Comparison of ENCODE assay signal across 8 cellular contexts in genomic region chr16:74297296-74297665, GRCh38. TPM values are rescaled to one million over a fixed set of nuclear protein-coding genes. Genes with fewer than 3 reads are reported as not detected.
DNase-seq lines count a peak whose midpoint lies in the region; FAIRE-seq and TF ChIP-seq lines count a peak whose summit lies in the region.

No MANE protein-coding gene starts in this region.

- H4K20me1 ChIP-seq in GM23248 (ENCODE audit: insufficient read depth) (0 out of 2 replicates have a peak, but pooled peaks cover 3% of the 10 kb centered on the region), OCI-LY1 (ENCODE audit: insufficient read depth, low read length) (no peaks in the 10 kb centered on the region), hepatocyte (ENCODE audit: insufficient read depth, poor library complexity, severe bottlenecking) (peaks cover 11% of the 10 kb centered on the region)

- peak overlapping the region; percentile 97 for H3K9ac ChIP-seq in GM23248
- peak overlapping the region; percentile 97 for H3K9ac ChIP-seq in OCI-LY1 (ENCODE audit: low read length)

- H3K36me3 Mint-ChIP-seq in Calu3 (ENCODE audit: insufficient read depth, unreplicated experiment) = peaks cover 66% of the 10 kb centered on the region
- peaks cover 3% of the 10 kb centered on the region for H3K36me3 Mint-ChIP-seq in activated naive CD8-positive, alpha-beta T cell

- H3K4me3 Mint-ChIP-seq in Calu3 (ENCODE audit: low read depth, unreplicated experiment) = peak overlapping the region; percentile 82
- peak overlapping the region; percentile 95 for H3K4me3 Mint-ChIP-seq in activated naive CD8-positive, alpha-beta T cell

- H3K9me3 Mint-ChIP-seq in Calu3 (ENCODE audit: low read depth, unreplicated experiment) = no peaks in the 10 kb centered on the region
- H3K9me3 Mint-ChIP-seq in activated naive CD8-positive, alpha-beta T cell (ENCODE audit: low read depth) = no peaks in the 10 kb centered on the region

- H3K36me3 ChIP-seq in GM23248 (ENCODE audit: low read depth) (peaks cover 36% of the 10 kb centered on the region), OCI-LY1 (ENCODE audit: insufficient read depth, low read length) (peaks cover 46% of the 10 kb centered on the region), hepatocyte (replicated peaks; ENCODE audit: insufficient read depth, low read depth) (no peaks in the 10 kb centered on the region), small intestine (ENCODE audit: control insufficient read depth in 2 of 2, insufficient read depth in 2 of 2, low read length in 2 of 2) (peaks cover 8 to 9% of the 10 kb centered on the region in 2 donors)

- H3K4me3 ChIP-seq in GM23248 (peak overlapping the region; percentile 93), OCI-LY1 (ENCODE audit: low read depth, low read length, poor library complexity, severe bottlenecking) (peak overlapping the region; percentile 91), hepatocyte (peak overlapping the region; percentile 84), small intestine (ENCODE audit: low read depth in 1 of 2, low read length in 2 of 2) (peak overlapping the region; percentile 78 to 94)

- H3K27me3 Mint-ChIP-seq in Calu3 (ENCODE audit: unreplicated experiment) = no peaks in the 10 kb centered on the region
- H3K27me3 Mint-ChIP-seq in activated naive CD8-positive, alpha-beta T cell = no peaks in the 10 kb centered on the region

- TF ChIP-seq CTCF in Calu3 (IDR thresholded peaks at IDR 0.05; ENCODE audit: unreplicated experiment) (no peak), OCI-LY1 (IDR thresholded peaks at IDR 0.05; ENCODE audit: low read length) (no peak), hepatocyte (IDR thresholded peaks at IDR 0.05; ENCODE audit: poor library complexity) (no peak)

- intact Hi-C loops in Calu3 (cut with micrococcal nuclease; ENCODE audit: unreplicated experiment) = no loop called here

- H3F3A ChIP-seq in GM23248 (ENCODE audit: insufficient read depth) (peaks cover 13% of the 10 kb centered on the region; the same call in 1 of the 2 replicates), OCI-LY1 (ENCODE audit: insufficient read depth, low read length) (no peaks in the 10 kb centered on the region)

- H3K27me3 ChIP-seq in GM23248 (replicated peaks; ENCODE audit: insufficient read depth) (no peaks in the 10 kb centered on the region), OCI-LY1 (ENCODE audit: insufficient read depth, low read length) (no peaks in the 10 kb centered on the region), hepatocyte (no peaks in the 10 kb centered on the region), small intestine (ENCODE audit: control insufficient read depth in 2 of 2, insufficient read depth in 2 of 2, low read length in 2 of 2) (no peaks in the 10 kb centered on the region)

- in situ Hi-C loops in GM23248 (cut with MboI) = no loop called here

- BruUV-seq in Calu3 (replicated peaks; lab: Mats Ljungman, UMichigan) = no TSS peak

- 1 to 2% methylated on average over 15 to 16 of the region's 16 CpGs for WGBS in GM23248 (ENCODE audit: low coverage in 1 of 2, low lambda C conversion rate in 2 of 2, missing lambda C conversion rate in 2 of 2), 2 experiments
- WGBS in hepatocyte (ENCODE audit: low lambda C conversion rate, missing lambda C conversion rate) = 3% methylated on average over 16 of the region's 16 CpGs
- WGBS in small intestine, 3 donors = 0 to 1% (median 1%) methylated on average over 16 of the region's 16 CpGs

- H3K79me2 ChIP-seq in GM23248 (ENCODE audit: insufficient read depth) (peaks cover 56% of the 10 kb centered on the region), OCI-LY1 (ENCODE audit: insufficient read depth, low read length) (peaks cover 30% of the 10 kb centered on the region), hepatocyte (peaks cover 51% of the 10 kb centered on the region)

- peaks cover 16% of the 10 kb centered on the region for H3K4me1 ChIP-seq in GM23248 (ENCODE audit: insufficient read depth)
- H3K4me1 ChIP-seq in OCI-LY1 (ENCODE audit: insufficient read depth, low read length, severe bottlenecking) = peaks cover 32% of the 10 kb centered on the region
- peaks cover 5% of the 10 kb centered on the region for H3K4me1 ChIP-seq in hepatocyte (ENCODE audit: insufficient read depth)
- peaks cover 4 to 5% of the 10 kb centered on the region in 2 donors for H3K4me1 ChIP-seq in small intestine (ENCODE audit: control insufficient read depth in 2 of 2, insufficient read depth in 1 of 2, low read depth in 1 of 2, low read length in 1 of 2)

- H3K27ac Mint-ChIP-seq in Calu3 (ENCODE audit: unreplicated experiment) = peak overlapping the region; percentile 92
- peak overlapping the region; percentile 96 for H3K27ac Mint-ChIP-seq in activated naive CD8-positive, alpha-beta T cell

- DNase-seq in Calu3 (peak; percentile 43), GM23248 (peak; percentile 81), hepatocyte (ENCODE audit: low spot score) (peak; percentile 44), small intestine (peak; percentile 7), NCI-H526 (lab: John Stamatoyannopoulos, UW) (no peak), LoVo (ENCODE audit: low spot score) (no peak)

- H3K27ac ChIP-seq in GM23248 (peak overlapping the region; percentile 86), OCI-LY1 (ENCODE audit: low read depth, low read length, poor library complexity, severe bottlenecking) (peak overlapping the region; percentile 90), hepatocyte (peak overlapping the region; percentile 93), small intestine (ENCODE audit: low read depth in 1 of 2, low read length in 1 of 2) (peak overlapping the region; percentile 84 to 97)

- H3K9me2 ChIP-seq in GM23248 (ENCODE audit: insufficient read depth) = no peaks in the 10 kb centered on the region
- H3K9me2 ChIP-seq in OCI-LY1 (ENCODE audit: low read depth, low read length) = no peaks in the 10 kb centered on the region
- H3K9me2 ChIP-seq in hepatocyte (replicated peaks; ENCODE audit: insufficient read depth) = no peaks in the 10 kb centered on the region

- CTCF ChIA-PET in Calu3 (lab: Charles Lee) = interaction anchor here (0.6 to 1.5 kb wide), 4 partner anchors 10 to 26 kb away, joined by 3 to 7 read pairs (median 4); no protein-coding TSS in a partner anchor

- H3K9me3 ChIP-seq in GM23248 (ENCODE audit: low read depth) (no peaks in the 10 kb centered on the region), OCI-LY1 (ENCODE audit: low read length) (peaks cover 1% of the 10 kb centered on the region; the same call in 1 of the 2 replicates), hepatocyte (ENCODE audit: low read depth) (no peaks in the 10 kb centered on the region), small intestine (ENCODE audit: control insufficient read depth, low read depth) (no peaks in the 10 kb centered on the region)

- H3K4me1 Mint-ChIP-seq in Calu3 (ENCODE audit: low read depth, unreplicated experiment) = peaks cover 23% of the 10 kb centered on the region
- peaks cover 36% of the 10 kb centered on the region for H3K4me1 Mint-ChIP-seq in activated naive CD8-positive, alpha-beta T cell (ENCODE audit: low read depth)

- H2AFZ ChIP-seq in GM23248 (peak overlapping the region; percentile 99), OCI-LY1 (ENCODE audit: low read length) (no peak overlapping the region), hepatocyte (peak overlapping the region; percentile 95)

- FAIRE-seq in small intestine (lab: Jason Lieb, UNC) = no peak

- H3K4me2 ChIP-seq in GM23248 (ENCODE audit: unreplicated experiment) = peak overlapping the region; percentile 97
- peak overlapping the region; percentile 82 for H3K4me2 ChIP-seq in OCI-LY1 (ENCODE audit: low read length)
- H3K4me2 ChIP-seq in hepatocyte = peak overlapping the region; percentile 83

RNA-seq across cellular contexts. Expression of gene PSMD7, which starts 0.7 kb away (rescaled TPM):
- total RNA-seq in Calu3 (2022) (149 and 152 TPM in 2 replicates), hepatocyte (84.8 and 98.2 TPM in 2 replicates)
- total RNA-seq in GM23248 (2014; rRNA removed; shearing (Covaris generic)) = 82.9 and 122 TPM in 2 replicates
- polyA plus RNA-seq in GM23248 (2016; fragmentation: Nextera tagmentation; extraction: Ambion mirVana) (155 and 160 TPM in 2 replicates), hepatocyte (134 and 147 TPM in 2 replicates), small intestine (10 to 100 TPM; 61.7 to 86.7 (median 67.0) TPM)

Comparison
In these comparisons a context has a peak if more than half of its experiments do, and no peak if none do; other contexts are left out.
1. DNase-seq: peak in Calu3 (single experiment), GM23248 (single experiment), hepatocyte (single experiment) and small intestine (single experiment); none in NCI-H526 (0 of 2) and LoVo (single experiment).
2. Peak in every context shown above with its lines, with median percentiles within 50 percentile points of each other: H3K27ac ChIP-seq, H3K4me2 ChIP-seq and H3K4me3 ChIP-seq.